In genomic region chr20:59777814-59778575, GRCh38 we compare ENCODE assay signal across 20 cellular contexts.
"Had no signal": no experiment of that assay in that cellular context is flagged by ENCODE, and none has a peak within 500 bp of the region (broad histone marks: within the 10 kb centered on the region; RNA-seq: fewer than 3 reads in every experiment).

No MANE protein-coding gene starts in this region.

- H3K4me3 Mint-ChIP-seq: activated naive CD4-positive, alpha-beta T cell treated with anti-CD3 and anti-CD28 coated beads, Interleukin-2, amount 10 ng/mL, durations not matched to agents 7 days and 5 days; activated naive CD8-positive, alpha-beta T cell treated with anti-CD3 and anti-CD28 coated beads, Interleukin-2, amount 50 U/mL, for 24 hours; brain; neural progenitor cell had no signal

- H3K27ac Mint-ChIP-seq: activated naive CD4-positive, alpha-beta T cell treated with anti-CD3 and anti-CD28 coated beads, Interleukin-2, amount 10 ng/mL, durations not matched to agents 7 days and 5 days; activated naive CD8-positive, alpha-beta T cell treated with anti-CD3 and anti-CD28 coated beads, Interleukin-2, amount 50 U/mL, for 24 hours; activated T-helper 2 cell treated with anti-CD3 and anti-CD28 coated beads, Interferon-gamma antibody, Interleukin-2, Interleukin-4, amounts not matched to agents 10 μg/mL and 5 μg/mL and 100 μg/mL, durations not matched to agents 14 hours and 24 hours and 36 hours; brain; neural progenitor cell had no signal

- H3K4me3 ChIP-seq: gastrocnemius medialis, left lung, neural progenitor cell, pancreas, tibial artery, uterus had no signal

- DNase-seq: activated naive CD4-positive, alpha-beta T cell treated with anti-CD3 and anti-CD28 coated beads, Interleukin-2, amount 10 ng/mL, durations not matched to agents 7 days and 5 days; activated naive CD8-positive, alpha-beta T cell treated with anti-CD3 and anti-CD28 coated beads, Interleukin-2, amount 50 U/mL, for 24 hours; activated T-cell treated with anti-CD3 and anti-CD28 coated beads, Interleukin-2, amount 50 U/mL, for 1 hour; anterior cingulate cortex; central memory CD4-positive, alpha-beta T cell; gastrocnemius medialis; kidney; left lung; pancreas; stimulated activated CD4-positive, alpha-beta T cell treated with anti-CD3 and anti-CD28 coated beads, Interleukin-12 subunit alpha, Interleukin-12 subunit beta, amount 100 ng/mL, for 4 hours; stimulated activated CD4-positive, alpha-beta T cell treated with anti-CD3 and anti-CD28 coated beads, Interleukin-1b, Interleukin-23, amount 100 ng/mL, for 48 hours; stimulated activated CD8-positive, alpha-beta memory T cell treated with anti-CD3 and anti-CD28 coated beads, Interleukin-4, amount 100 ng/mL, for 48 hours; stimulated activated naive CD4-positive, alpha-beta T cell; substantia nigra; T1000; uterus had no signal

- H3K4me1 ChIP-seq: gastrocnemius medialis, left lung, pancreas, tibial artery, uterus had no signal

- H3K4me1 Mint-ChIP-seq: activated naive CD4-positive, alpha-beta T cell treated with anti-CD3 and anti-CD28 coated beads, Interleukin-2, amount 10 ng/mL, durations not matched to agents 7 days and 5 days; activated naive CD8-positive, alpha-beta T cell treated with anti-CD3 and anti-CD28 coated beads, Interleukin-2, amount 50 U/mL, for 24 hours had no signal

- H3K27me3 Mint-ChIP-seq: activated naive CD4-positive, alpha-beta T cell treated with anti-CD3 and anti-CD28 coated beads, Interleukin-2, amount 10 ng/mL, durations not matched to agents 7 days and 5 days; activated naive CD8-positive, alpha-beta T cell treated with anti-CD3 and anti-CD28 coated beads, Interleukin-2, amount 50 U/mL, for 24 hours had no signal

- H3K9me3 Mint-ChIP-seq: activated naive CD4-positive, alpha-beta T cell treated with anti-CD3 and anti-CD28 coated beads, Interleukin-2, amount 10 ng/mL, durations not matched to agents 7 days and 5 days; activated naive CD8-positive, alpha-beta T cell treated with anti-CD3 and anti-CD28 coated beads, Interleukin-2, amount 50 U/mL, for 24 hours; activated T-helper 2 cell treated with anti-CD3 and anti-CD28 coated beads, Interferon-gamma antibody, Interleukin-2, Interleukin-4, amounts not matched to agents 10 μg/mL and 5 μg/mL and 100 μg/mL, durations not matched to agents 14 hours and 24 hours and 36 hours; neural progenitor cell had no signal

- H3K36me3 Mint-ChIP-seq: activated naive CD4-positive, alpha-beta T cell treated with anti-CD3 and anti-CD28 coated beads, Interleukin-2, amount 10 ng/mL, durations not matched to agents 7 days and 5 days; neural progenitor cell had no signal

- H3K9ac ChIP-seq: neural progenitor cell had no signal

- H3K36me3 ChIP-seq: gastrocnemius medialis, left lung, neural progenitor cell, pancreas, tibial artery, uterus had no signal

- H3K27me3 ChIP-seq: gastrocnemius medialis, pancreas, uterus had no signal

- H3K9me3 ChIP-seq: gastrocnemius medialis, left lung, pancreas, tibial artery, uterus had no signal

- H3K27ac ChIP-seq: gastrocnemius medialis, left lung, neural progenitor cell, pancreas, tibial artery, uterus had no signal
